12 cellular contexts compared by ENCODE assay signal in the genomic region with DNA sequence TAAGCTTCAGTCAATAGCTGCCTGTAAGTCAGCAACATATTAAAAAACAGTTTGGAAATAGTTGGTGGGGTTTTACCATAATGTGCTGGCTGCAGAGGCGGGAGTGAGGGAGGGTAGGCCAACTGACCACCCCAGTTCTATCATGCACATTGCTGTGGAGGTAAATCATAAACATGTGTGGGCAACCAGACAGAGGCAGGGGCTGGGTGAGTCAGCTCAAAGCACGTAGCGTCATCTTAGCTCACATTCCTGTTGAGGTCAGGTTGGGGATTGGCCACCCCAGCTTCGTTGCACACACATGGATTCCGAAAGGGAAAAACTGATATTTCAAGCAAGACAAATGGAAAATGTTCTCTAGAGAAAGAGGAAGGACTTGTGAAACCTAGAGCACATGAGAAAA. TPM values are rescaled to one million over a fixed set of nuclear protein-coding genes. Genes with fewer than 3 reads are reported as not detected.
DNase-seq lines count a peak whose midpoint lies in the region; ATAC-seq and TF ChIP-seq lines count a peak whose summit lies in the region.
"Had no signal": no experiment of that assay in that cellular context is flagged by ENCODE, and none has a peak within 500 bp of the region (broad histone marks: within the 10 kb centered on the region; RNA-seq: fewer than 3 reads in every experiment).

No MANE protein-coding gene starts in this region.

- intact Hi-C loops in prostate gland (cut with DNase I) = no loop called here

- no peaks in the 10 kb centered on the region for H3K4me1 ChIP-seq in prostate gland (replicated peaks)
- H3K4me1 ChIP-seq: BLaER1 had no signal

- WGBS in prostate gland = 64% methylated on average over 5 of the region's 5 CpGs

- in situ Hi-C loops in ACHN (cut with HindIII; ENCODE audit: low pct_ligation_motif_present, low pct_unique_long_range_greater_than_20kb, low sequenced_read_pairs) = no loop called here
- in situ Hi-C loops in astrocyte of the spinal cord (cut with HindIII; ENCODE audit: low sequenced_read_pairs) = no loop called here

- H3K4me3 ChIP-seq in astrocyte of the spinal cord (ENCODE audit: low read depth, low read length) (no peak overlapping the region), prostate gland (no peak overlapping the region)
- H3K4me3 ChIP-seq: BLaER1 had no signal

- no peaks in the 10 kb centered on the region for H3K9me3 ChIP-seq in prostate gland
- H3K9me3 ChIP-seq: BLaER1 had no signal

- DNase-seq in ACHN (peak; percentile 97), HS-5 (ENCODE audit: low read depth) (peak; percentile 73), astrocyte of the spinal cord (ENCODE audit: low read depth, low spot score) (peak; percentile 92), kidney glomerular epithelial cell (lab: John Stamatoyannopoulos, UW) (peak; percentile 88), midbrain (lab: John Stamatoyannopoulos, UW) (no peak), putamen (ENCODE audit: low spot score) (no peak), prostate gland (ENCODE audit: low spot score) (no peak)
- DNase-seq: activated T-cell treated with anti-CD3 and anti-CD28 coated beads, Interleukin-2, amount 50 U/mL, for 72 hours; NCI-H187 treated with DMSO at 0.1 percent for 48 hours; stimulated activated CD4-positive, alpha-beta T cell treated with anti-CD3 and anti-CD28 coated beads, Interleukin-2, amount 100 ng/mL, for 24 hours had no signal

- H3K27ac ChIP-seq in prostate gland = no peak overlapping the region
- H3K27ac ChIP-seq: BLaER1 had no signal

- TF ChIP-seq CTCF in astrocyte of the spinal cord (IDR thresholded peaks at IDR 0.05; ENCODE audit: low read depth, low read length) = no peak
- TF ChIP-seq CTCF in prostate gland (IDR thresholded peaks at IDR 0.05) = no peak

- H3K27me3 ChIP-seq in prostate gland (replicated peaks; ENCODE audit: insufficient read depth) = no peaks in the 10 kb centered on the region
- H3K27me3 ChIP-seq: BLaER1 had no signal

- no peak for TF ChIP-seq POLR2A in prostate gland (IDR thresholded peaks at IDR 0.05)

- ATAC-seq in HG02610 (IDR thresholded peaks at IDR 0.05; ENCODE audit: unreplicated experiment) = no peak
- ATAC-seq: activated T-cell treated with anti-CD3 and anti-CD28 coated beads, Interleukin-2, amount 50 U/mL, for 72 hours had no signal

- no peaks in the 10 kb centered on the region for H3K36me3 ChIP-seq in prostate gland

RNA-seq across cellular contexts. Expression of gene GPR45, which starts 19.5 kb away (rescaled TPM):
- total RNA-seq in prostate gland = not detected
- total RNA-seq: activated T-cell treated with anti-CD3 and anti-CD28 coated beads, Interleukin-2, amount 50 U/mL, for 72 hours had no signal

Comparison
In these comparisons a context has a peak if more than half of its experiments do, and no peak if none do; other contexts are left out.
1. DNase-seq: peak in ACHN (single experiment), HS-5 (single experiment), astrocyte of the spinal cord (single experiment) and kidney glomerular epithelial cell (single experiment); none in midbrain (single experiment), putamen (single experiment) and prostate gland (single experiment).